Comparison of ENCODE assay signal across 27 cellular contexts in genomic region chr3:133606902-133607301, GRCh38.
"Had no signal": no experiment of that assay in that cellular context is flagged by ENCODE, and none has a peak within 500 bp of the region (broad histone marks: within the 10 kb centered on the region; RNA-seq: fewer than 3 reads in every experiment).

No MANE protein-coding gene starts in this region.

- FAIRE-seq: endometrium, keratinocyte had no signal

- DNase-seq: colonic mucosa; cortex of kidney; effector CD8-positive, alpha-beta T cell; effector memory CD8-positive, alpha-beta T cell; endodermal cell; erythroblast; esophagus squamous epithelium; foreskin fibroblast; foreskin melanocyte; gastrocnemius medialis; glutamatergic neuron; head of caudate nucleus; heart right ventricle; hippocampal formation; left cardiac atrium; left lung; left ventricle myocardium superior; lower lobe of right lung; mesendoderm; midbrain; naive thymus-derived CD4-positive, alpha-beta T cell had no signal

- H3K4me1 Mint-ChIP-seq: endodermal cell, memory B cell had no signal

- H3K9me3 Mint-ChIP-seq: dendritic cell treated with granulocyte-macrophage colony-stimulating factor and Interleukin-4, amounts not matched to agents 40 ng/mL and 50 ng/mL, for 4 days; effector memory CD8-positive, alpha-beta T cell; endodermal cell; memory B cell had no signal

- ATAC-seq: effector memory CD8-positive, alpha-beta T cell; esophagus mucosa; gastrocnemius medialis; heart right ventricle; left cardiac atrium; left lung; left ventricle myocardium superior; lower lobe of right lung; naive thymus-derived CD4-positive, alpha-beta T cell had no signal

- H3K27me3 ChIP-seq: colonic mucosa, esophagus squamous epithelium, gastrocnemius medialis, heart right ventricle, left lung had no signal

- H3K36me3 ChIP-seq: colonic mucosa had no signal

- H3K27ac ChIP-seq: colonic mucosa, epithelial cell of prostate, esophagus squamous epithelium, gastrocnemius medialis, heart right ventricle, left lung, lower lobe of right lung had no signal

- H3K27ac Mint-ChIP-seq: dendritic cell treated with granulocyte-macrophage colony-stimulating factor and Interleukin-4, amounts not matched to agents 40 ng/mL and 50 ng/mL, for 4 days; endodermal cell; memory B cell had no signal

- H3K4me3 Mint-ChIP-seq: dendritic cell treated with granulocyte-macrophage colony-stimulating factor and Interleukin-4, amounts not matched to agents 40 ng/mL and 50 ng/mL, for 4 days; effector memory CD8-positive, alpha-beta T cell; endodermal cell; memory B cell; naive thymus-derived CD4-positive, alpha-beta T cell had no signal

- H3K4me1 ChIP-seq: colonic mucosa, esophagus squamous epithelium, gastrocnemius medialis, heart right ventricle, left lung, lower lobe of right lung had no signal

- H3K27me3 Mint-ChIP-seq: dendritic cell treated with granulocyte-macrophage colony-stimulating factor and Interleukin-4, amounts not matched to agents 40 ng/mL and 50 ng/mL, for 4 days; effector memory CD8-positive, alpha-beta T cell; memory B cell; naive thymus-derived CD4-positive, alpha-beta T cell had no signal

- H3K9me3 ChIP-seq: colonic mucosa, esophagus squamous epithelium, gastrocnemius medialis, heart right ventricle, left lung, lower lobe of right lung had no signal

- H3K4me3 ChIP-seq: colonic mucosa, esophagus squamous epithelium, gastrocnemius medialis, heart right ventricle, left lung, lower lobe of right lung had no signal
